ENCODE assay signal across 9 cellular contexts in genomic region chr11:128496249-128496648, GRCh38.
DNase-seq lines count a peak whose midpoint lies in the region; ATAC-seq, FAIRE-seq and TF ChIP-seq lines count a peak whose summit lies in the region.
"Had no signal": no experiment of that assay in that cellular context is flagged by ENCODE, and none has a peak within 500 bp of the region (broad histone marks: within the 10 kb centered on the region; RNA-seq: fewer than 3 reads in every experiment).

No MANE protein-coding gene starts in this region.

- H3F3A ChIP-seq in DOHH2 (ENCODE audit: control insufficient read depth, insufficient read depth) (peaks cover 13% of the 10 kb centered on the region), PC-3 (ENCODE audit: low read length, unreplicated experiment) (peaks cover 37% of the 10 kb centered on the region)

- H3K4me1 ChIP-seq in DOHH2 (ENCODE audit: control insufficient read depth, low read length): peaks cover 98% of the 10 kb centered on the region
- peaks cover 97% of the 10 kb centered on the region for H3K4me1 ChIP-seq in PC-3 (ENCODE audit: insufficient read depth, low read length)
- peaks cover 2 to 15% of the 10 kb centered on the region in 2 donors for H3K4me1 ChIP-seq in esophagus (ENCODE audit: control insufficient read depth in 2 of 2, insufficient read depth in 2 of 2, low read length in 1 of 2)
- peaks cover 16 to 30% (median 18%) of the 10 kb centered on the region in 3 donors for H3K4me1 ChIP-seq in pancreas
- peaks cover 0 to 14% of the 10 kb centered on the region in 2 donors for H3K4me1 ChIP-seq in aorta (ENCODE audit: control insufficient read depth in 1 of 2, insufficient read depth in 2 of 2, low read length in 2 of 2)

- BruUV-seq in PC-3 (replicated peaks; lab: Mats Ljungman, UMichigan): no TSS peak

- H3K36me3 ChIP-seq in DOHH2 (ENCODE audit: control insufficient read depth, low read length) (peaks cover 98% of the 10 kb centered on the region), PC-3 (ENCODE audit: low read depth, low read length) (peaks cover 10% of the 10 kb centered on the region), esophagus (ENCODE audit: control insufficient read depth in 2 of 2, insufficient read depth in 2 of 2, low read length in 1 of 2) (no peaks in the 10 kb centered on the region), pancreas (no peaks in the 10 kb centered on the region), aorta (ENCODE audit: control insufficient read depth in 1 of 2, insufficient read depth in 2 of 2, low read length in 1 of 2) (no peaks in the 10 kb centered on the region)

- FAIRE-seq in pancreas (lab: Jason Lieb, UNC): no peak

- CTCF ChIA-PET in PC-3 (lab: Charles Lee): no interaction called here

- H3K27ac ChIP-seq in DOHH2 (ENCODE audit: low read depth, low read length) (peak overlapping the region; percentile 36; the same call in 1 of the 2 replicates), PC-3 (ENCODE audit: low read length) (peak overlapping the region; percentile 91), esophagus (ENCODE audit: low read depth in 2 of 2, low read length in 1 of 2) (peak overlapping the region; percentile 34 to 64), pancreas (peak overlapping the region in 2 of 4 donors; percentile 8 to 33), aorta (ENCODE audit: low read depth in 1 of 2, low read length in 2 of 2) (peak overlapping the region in 1 of 2 donors; percentile 89)

- H3K9me2 ChIP-seq in DOHH2 (replicated peaks; ENCODE audit: control insufficient read depth, low read length): no peaks in the 10 kb centered on the region
- no peaks in the 10 kb centered on the region for H3K9me2 ChIP-seq in PC-3 (replicated peaks; ENCODE audit: low read length)

- TF ChIP-seq CTCF in DOHH2 (IDR thresholded peaks at IDR 0.05; ENCODE audit: low read depth, low read length, poor library complexity, severe bottlenecking): no peak
- no peak for TF ChIP-seq CTCF in PC-3 (conservative IDR thresholded peaks at IDR 0.05; ENCODE audit: low read depth, low read length)
- no peak for TF ChIP-seq CTCF in pancreas (IDR thresholded peaks at IDR 0.05)

- H3K9me3 ChIP-seq in DOHH2 (ENCODE audit: control insufficient read depth, insufficient read depth, low read length) (no peaks in the 10 kb centered on the region), PC-3 (ENCODE audit: low read length) (no peaks in the 10 kb centered on the region), esophagus (ENCODE audit: control insufficient read depth in 2 of 2, insufficient read depth in 1 of 2, low read depth in 1 of 2, low read length in 1 of 2) (no peaks in the 10 kb centered on the region), pancreas (no peaks in the 10 kb centered on the region), aorta (ENCODE audit: control insufficient read depth, low read length) (no peaks in the 10 kb centered on the region)

- intact Hi-C loops in PC-3 (cut with micrococcal nuclease): loop anchor here (10.0 kb wide), 1 partner anchor 161 kb away; no protein-coding TSS in a partner anchor
- intact Hi-C loops in pancreas (cut with DNase I): no loop called here
- intact Hi-C loops in aorta (cut with DNase I): no loop called here

- H3K79me2 ChIP-seq in DOHH2 (ENCODE audit: control insufficient read depth, low read length) (peaks cover 100% of the 10 kb centered on the region), PC-3 (ENCODE audit: low read length) (peaks cover 90% of the 10 kb centered on the region)

- H4K20me1 ChIP-seq in DOHH2 (ENCODE audit: control insufficient read depth, insufficient read depth, low read depth, low read length): peaks cover 77% of the 10 kb centered on the region
- no peaks in the 10 kb centered on the region for H4K20me1 ChIP-seq in PC-3 (ENCODE audit: low read length)

- DNase-seq in PC-3 (no peak), pancreas (no peak), NCI-H82 treated with DMSO at 0.1 percent for 48 hours (lab: John Stamatoyannopoulos, UW; ENCODE audit: unreplicated experiment) (no peak), medulla oblongata (ENCODE audit: extremely low spot score) (no peak), aorta (no peak)
- DNase-seq: NCI-H1694 had no signal

- H2AFZ ChIP-seq in PC-3 (ENCODE audit: low read length): no peak overlapping the region

- peak overlapping the region; percentile 76 for H3K9ac ChIP-seq in PC-3 (ENCODE audit: low read length)

- H3K27me3 ChIP-seq in DOHH2 (ENCODE audit: control insufficient read depth, low read length): no peaks in the 10 kb centered on the region
- no peaks in the 10 kb centered on the region for H3K27me3 ChIP-seq in PC-3 (ENCODE audit: low read length)
- no peaks in the 10 kb centered on the region for H3K27me3 ChIP-seq in esophagus (ENCODE audit: control insufficient read depth in 1 of 2, insufficient read depth in 2 of 2, low read length in 2 of 2)
- H3K27me3 ChIP-seq in pancreas: no peaks in the 10 kb centered on the region
- H3K27me3 ChIP-seq in aorta (ENCODE audit: control insufficient read depth in 1 of 2, insufficient read depth in 2 of 2, low read length in 1 of 2): no peaks in the 10 kb centered on the region

- 57 to 67% methylated on average over 3 of the region's 3 CpGs for WGBS in esophagus, 2 donors
- WGBS in pancreas, 2 donors: 9 to 14% methylated on average over 3 of the region's 3 CpGs
- WGBS in aorta, 2 donors: 3 to 8% methylated on average over 3 of the region's 3 CpGs

- POLR2A ChIA-PET in PC-3 (lab: Charles Lee; ENCODE audit: unreplicated experiment): no interaction called here

- peak overlapping the region; percentile 44 for H3K4me3 ChIP-seq in DOHH2 (ENCODE audit: low read length)
- H3K4me3 ChIP-seq in PC-3 (ENCODE audit: low read length): peak overlapping the region; percentile 62
- no peak overlapping the region for H3K4me3 ChIP-seq in esophagus (ENCODE audit: low read depth in 1 of 2, low read length in 2 of 2)
- no peak overlapping the region for H3K4me3 ChIP-seq in pancreas
- no peak overlapping the region for H3K4me3 ChIP-seq in aorta (ENCODE audit: low read length in 2 of 2)

- H3K4me2 ChIP-seq in DOHH2 (ENCODE audit: low read length) (peak overlapping the region; percentile 62), PC-3 (ENCODE audit: low read length) (peak overlapping the region; percentile 90)

- ATAC-seq in PC-3: no peak
- peak; percentile 12 to 38 (median 26) for ATAC-seq in pancreas
- no peak for ATAC-seq in GM19397 (IDR thresholded peaks at IDR 0.05; ENCODE audit: unreplicated experiment)
- no peak for ATAC-seq in aorta (ENCODE audit: low FRiP score)

Comparison
In these comparisons a context has a peak if more than half of its experiments do, and no peak if none do; other contexts are left out.
1. H3K4me3 ChIP-seq: peak in DOHH2 (single experiment) and PC-3 (single experiment); none in esophagus (0 of 2), pancreas (0 of 4) and aorta (0 of 2).
2. ATAC-seq: peak in pancreas (4 of 4); none in PC-3 (single experiment), GM19397 (single experiment) and aorta (single experiment).